1 cellular context compared by ENCODE assay signal in the genomic region with DNA sequence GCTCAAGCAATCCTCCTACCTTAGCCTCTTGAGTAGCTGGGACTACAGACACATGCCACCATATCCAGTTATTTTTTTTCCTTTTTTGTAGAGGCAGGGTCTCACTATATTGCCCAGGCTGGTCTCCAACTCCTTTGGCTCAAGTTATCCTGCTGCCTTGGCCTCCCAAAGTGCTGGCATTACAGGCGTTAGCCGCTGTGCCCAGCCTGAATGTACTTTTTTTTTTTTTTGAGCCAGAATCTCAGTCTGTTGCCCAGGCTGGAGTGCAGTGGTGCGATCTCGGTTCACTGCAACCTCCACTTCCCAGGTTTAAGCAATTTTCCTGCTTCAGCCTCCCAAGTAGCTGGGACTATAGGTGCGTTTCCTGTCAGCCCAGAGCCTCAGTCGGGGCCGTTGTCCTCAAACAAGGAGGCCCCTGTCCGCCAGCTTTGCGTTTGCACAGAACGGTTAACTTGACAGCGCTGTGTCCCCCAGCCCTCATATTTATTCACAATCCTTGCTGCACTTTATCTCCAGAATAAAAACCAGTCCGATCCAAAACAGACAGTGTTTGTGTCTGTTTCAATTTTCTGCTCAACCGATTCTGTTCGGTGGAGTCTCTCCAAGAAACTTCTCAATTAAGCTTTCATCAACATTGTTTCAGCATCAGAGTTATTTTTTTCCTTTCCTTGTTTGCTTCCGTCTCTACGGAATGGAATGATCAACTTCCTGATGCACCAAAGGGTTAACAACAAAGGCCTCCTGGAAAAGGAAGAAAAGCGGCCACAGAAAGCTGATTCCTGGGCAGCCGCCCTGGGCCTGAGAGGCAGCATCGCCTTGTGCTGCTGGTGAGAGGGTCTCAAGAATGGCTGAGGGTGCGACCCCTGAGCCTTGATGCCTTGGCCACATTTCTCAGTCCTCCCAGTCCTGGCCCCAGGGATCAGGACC.
TF ChIP-seq lines count a peak whose summit lies in the region.

No MANE protein-coding gene starts in this region.

TF ChIP-seq in K562, 482 proteins besides CTCF, POLR2A, EP300 and RAD21 (continued from another document and continues in another):
- TF ChIP-seq, protein P1, sequence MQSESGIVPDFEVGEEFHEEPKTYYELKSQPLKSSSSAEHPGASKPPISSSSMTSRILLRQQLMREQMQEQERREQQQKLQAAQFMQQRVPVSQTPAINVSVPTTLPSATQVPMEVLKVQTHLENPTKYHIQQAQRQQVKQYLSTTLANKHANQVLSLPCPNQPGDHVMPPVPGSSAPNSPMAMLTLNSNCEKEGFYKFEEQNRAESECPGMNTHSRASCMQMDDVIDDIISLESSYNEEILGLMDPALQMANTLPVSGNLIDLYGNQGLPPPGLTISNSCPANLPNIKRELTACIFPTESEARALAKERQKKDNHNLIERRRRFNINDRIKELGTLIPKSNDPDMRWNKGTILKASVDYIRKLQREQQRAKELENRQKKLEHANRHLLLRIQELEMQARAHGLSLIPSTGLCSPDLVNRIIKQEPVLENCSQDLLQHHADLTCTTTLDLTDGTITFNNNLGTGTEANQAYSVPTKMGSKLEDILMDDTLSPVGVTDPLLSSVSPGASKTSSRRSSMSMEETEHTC (IDR thresholded peaks at IDR 0.05), result no peak
- no peak for TF ChIP-seq RNF2 (IDR thresholded peaks at IDR 0.05)
- TF ChIP-seq, protein P2, sequence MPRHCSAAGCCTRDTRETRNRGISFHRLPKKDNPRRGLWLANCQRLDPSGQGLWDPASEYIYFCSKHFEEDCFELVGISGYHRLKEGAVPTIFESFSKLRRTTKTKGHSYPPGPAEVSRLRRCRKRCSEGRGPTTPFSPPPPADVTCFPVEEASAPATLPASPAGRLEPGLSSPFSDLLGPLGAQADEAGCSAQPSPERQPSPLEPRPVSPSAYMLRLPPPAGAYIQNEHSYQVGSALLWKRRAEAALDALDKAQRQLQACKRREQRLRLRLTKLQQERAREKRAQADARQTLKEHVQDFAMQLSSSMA (CRISPR knock-in tag; IDR thresholded peaks at IDR 0.05), result no peak
- TF ChIP-seq SIN3B (IDR thresholded peaks at IDR 0.05; ENCODE audit: low read depth), result no peak
- TF ChIP-seq ZBED1 (IDR thresholded peaks at IDR 0.05), result no peak
- peak; percentile 99 for TF ChIP-seq BCOR (IDR thresholded peaks at IDR 0.05)
- TF ChIP-seq MLLT1 (IDR thresholded peaks at IDR 0.05), result 0 out of 4 replicates have a peak, but pooled peaks of 1 of the 2 experiments have one; percentile 23
- TF ChIP-seq TRIM25 (IDR thresholded peaks at IDR 0.05; ENCODE audit: borderline replicate concordance), result no peak
- no peak for TF ChIP-seq HNRNPH1 (optimal IDR thresholded peaks at IDR 0.05; ENCODE audit: low read depth, low read length)
- TF ChIP-seq SREBF2 (CRISPR knock-in tag; IDR thresholded peaks at IDR 0.05), result no peak
- no peak for TF ChIP-seq CBX8 (IDR thresholded peaks at IDR 0.05; ENCODE audit: borderline replicate concordance, extremely low read depth, low read depth, low read length, poor library complexity, severe bottlenecking)
- TF ChIP-seq BRF2 (IDR thresholded peaks at IDR 0.05; ENCODE audit: borderline replicate concordance, insufficient read depth, insufficient read length), result no peak
- TF ChIP-seq ZNF133 (CRISPR knock-in tag; IDR thresholded peaks at IDR 0.05), result no peak
- TF ChIP-seq TCF3 (CRISPR knock-in tag; IDR thresholded peaks at IDR 0.05), result no peak
- TF ChIP-seq CXXC5 (CRISPR knock-in tag; IDR thresholded peaks at IDR 0.05), result no peak
- TF ChIP-seq PCBP2 (IDR thresholded peaks at IDR 0.05; ENCODE audit: low read depth, low read length, poor library complexity, severe bottlenecking), result no peak
- TF ChIP-seq TRIM24 (IDR thresholded peaks at IDR 0.05), result peak; percentile 6 to 52; a peak in 2 of 4 replicates
- TF ChIP-seq ZNF253 (CRISPR knock-in tag; conservative IDR thresholded peaks at IDR 0.05), result no peak
- TF ChIP-seq THAP12 (CRISPR knock-in tag; IDR thresholded peaks at IDR 0.05), result no peak
- peak; percentile 96 for TF ChIP-seq HDGF (IDR thresholded peaks at IDR 0.05)
- no peak for TF ChIP-seq ZNF277 (CRISPR knock-in tag; IDR thresholded peaks at IDR 0.05; ENCODE audit: borderline replicate concordance)
- TF ChIP-seq LEF1 (IDR thresholded peaks at IDR 0.05), result no peak
- TF ChIP-seq KLF13 (tag; IDR thresholded peaks at IDR 0.05; ENCODE audit: borderline replicate concordance, low read depth), result no peak
- peak; percentile 99 for TF ChIP-seq SMARCA5 (IDR thresholded peaks at IDR 0.05)
- TF ChIP-seq, protein P3, sequence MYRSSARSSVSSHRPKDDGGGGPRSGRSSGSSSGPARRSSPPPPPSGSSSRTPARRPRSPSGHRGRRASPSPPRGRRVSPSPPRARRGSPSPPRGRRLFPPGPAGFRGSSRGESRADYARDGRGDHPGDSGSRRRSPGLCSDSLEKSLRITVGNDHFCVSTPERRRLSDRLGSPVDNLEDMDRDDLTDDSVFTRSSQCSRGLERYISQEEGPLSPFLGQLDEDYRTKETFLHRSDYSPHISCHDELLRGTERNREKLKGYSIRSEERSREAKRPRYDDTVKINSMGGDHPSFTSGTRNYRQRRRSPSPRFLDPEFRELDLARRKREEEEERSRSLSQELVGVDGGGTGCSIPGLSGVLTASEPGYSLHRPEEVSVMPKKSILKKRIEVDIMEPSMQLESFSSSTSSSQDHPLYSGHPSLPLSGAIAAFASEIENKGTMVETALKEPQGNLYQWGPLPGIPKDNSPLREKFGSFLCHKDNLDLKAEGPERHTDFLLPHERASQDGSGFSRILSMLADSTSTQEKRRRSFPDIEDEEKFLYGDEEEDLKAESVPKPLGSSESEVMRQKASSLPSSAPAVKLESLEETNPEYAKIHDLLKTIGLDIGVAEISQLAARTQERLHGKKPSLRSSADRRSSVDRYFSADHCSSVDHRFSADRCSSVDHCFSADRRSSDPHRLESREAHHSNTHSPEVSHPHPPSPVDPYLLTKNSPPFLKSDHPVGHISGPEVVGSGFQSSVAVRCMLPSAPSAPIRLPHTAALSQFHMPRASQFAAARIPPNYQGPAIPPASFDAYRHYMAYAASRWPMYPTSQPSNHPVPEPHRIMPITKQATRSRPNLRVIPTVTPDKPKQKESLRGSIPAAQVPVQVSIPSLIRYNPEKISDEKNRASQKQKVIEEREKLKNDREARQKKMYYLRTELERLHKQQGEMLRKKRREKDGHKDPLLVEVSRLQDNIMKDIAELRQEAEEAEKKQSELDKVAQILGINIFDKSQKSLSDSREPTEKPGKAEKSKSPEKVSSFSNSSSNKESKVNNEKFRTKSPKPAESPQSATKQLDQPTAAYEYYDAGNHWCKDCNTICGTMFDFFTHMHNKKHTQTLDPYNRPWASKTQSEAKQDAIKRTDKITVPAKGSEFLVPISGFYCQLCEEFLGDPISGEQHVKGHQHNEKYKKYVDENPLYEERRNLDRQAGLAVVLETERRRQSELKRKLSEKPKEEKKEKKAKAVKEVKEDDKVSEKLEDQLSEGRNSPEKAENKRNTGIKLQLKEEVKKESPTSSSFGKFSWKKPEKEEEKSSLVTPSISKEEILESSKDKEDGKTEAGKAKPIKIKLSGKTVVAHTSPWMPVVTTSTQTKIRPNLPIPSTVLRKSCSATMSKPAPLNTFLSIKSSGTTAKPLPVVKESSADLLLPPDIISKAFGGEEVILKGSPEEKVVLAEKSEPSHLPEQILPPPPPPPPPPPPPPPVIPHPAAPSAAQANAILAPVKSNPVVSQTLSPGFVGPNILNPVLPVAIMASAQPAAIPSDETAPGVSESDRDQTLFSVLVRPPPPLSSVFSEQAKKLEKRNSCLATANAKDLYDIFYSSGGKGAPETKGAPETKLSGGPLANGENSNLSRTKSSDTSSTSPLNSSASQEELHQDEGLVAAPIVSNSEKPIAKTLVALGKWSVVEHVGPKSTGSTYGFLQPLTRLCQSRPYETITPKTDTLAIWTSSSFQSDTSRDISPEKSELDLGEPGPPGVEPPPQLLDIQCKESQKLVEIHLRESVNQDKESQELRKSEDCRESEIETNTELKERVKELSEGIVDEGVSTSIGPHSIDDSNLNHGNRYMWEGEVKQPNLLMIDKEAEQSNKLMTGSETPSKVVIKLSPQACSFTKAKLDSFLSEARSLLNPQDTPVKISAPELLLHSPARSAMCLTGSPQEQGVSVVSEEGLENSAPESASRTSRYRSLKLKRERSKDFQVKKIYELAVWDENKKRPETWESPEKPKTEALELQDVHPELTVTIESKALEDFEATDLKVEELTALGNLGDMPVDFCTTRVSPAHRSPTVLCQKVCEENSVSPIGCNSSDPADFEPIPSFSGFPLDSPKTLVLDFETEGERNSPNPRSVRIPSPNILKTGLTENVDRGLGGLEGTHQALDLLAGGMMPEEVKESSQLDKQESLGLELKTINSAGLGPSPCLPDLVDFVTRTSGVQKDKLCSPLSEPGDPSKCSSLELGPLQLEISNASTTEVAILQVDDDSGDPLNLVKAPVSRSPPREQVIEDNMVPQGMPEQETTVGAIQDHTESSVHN (IDR thresholded peaks at IDR 0.05; ENCODE audit: borderline replicate concordance in 1 of 2, low read depth in 1 of 2), result no peak
- TF ChIP-seq CREM (IDR thresholded peaks at IDR 0.05; ENCODE audit: low read depth), result no peak
- TF ChIP-seq ZNF146 (CRISPR knock-in tag; IDR thresholded peaks at IDR 0.05; ENCODE audit: unreplicated experiment), result no peak
- TF ChIP-seq ARID1B (IDR thresholded peaks at IDR 0.05), result no peak
- no peak for TF ChIP-seq ZNF232 (CRISPR knock-in tag; IDR thresholded peaks at IDR 0.05)
- no peak for TF ChIP-seq BCL6 (CRISPR knock-in tag; IDR thresholded peaks at IDR 0.05)
- TF ChIP-seq THRAP3 (IDR thresholded peaks at IDR 0.05; ENCODE audit: borderline replicate concordance), result no peak
- TF ChIP-seq ZNF436 (CRISPR knock-in tag; IDR thresholded peaks at IDR 0.05), result no peak
- TF ChIP-seq IRF2 (CRISPR knock-in tag; IDR thresholded peaks at IDR 0.05), result peak; percentile 53; the same call in 1 of the 2 replicates
- TF ChIP-seq ETV1 (tag; conservative IDR thresholded peaks at IDR 0.05; ENCODE audit: low read depth), result no peak
- TF ChIP-seq RBM14 (IDR thresholded peaks at IDR 0.05; ENCODE audit: borderline replicate concordance, insufficient read depth, low read depth, low read length), result no peak
- no peak for TF ChIP-seq NFIC (IDR thresholded peaks at IDR 0.05)
- no peak for TF ChIP-seq POLR2AphosphoS2 (IDR thresholded peaks at IDR 0.05; ENCODE audit: low read length)
- 0 out of 2 replicates have a peak, but pooled peaks have one; percentile 36 for TF ChIP-seq ELF2 (CRISPR knock-in tag; IDR thresholded peaks at IDR 0.05)
- no peak for TF ChIP-seq NFE2L1 (tag; IDR thresholded peaks at IDR 0.05; ENCODE audit: borderline replicate concordance, low read depth)
- 0 out of 2 replicates have a peak, but pooled peaks have one; percentile 2 for TF ChIP-seq MTA1 (IDR thresholded peaks at IDR 0.05; ENCODE audit: borderline replicate concordance)
- TF ChIP-seq RB1 (IDR thresholded peaks at IDR 0.05; ENCODE audit: low read depth), result no peak
- no peak for TF ChIP-seq XRCC5 (IDR thresholded peaks at IDR 0.05; ENCODE audit: low read depth, low read length)
